ENCODE assay signal across 8 cellular contexts in genomic region chr9:105299190-105299854, GRCh38. TPM values are rescaled to one million over a fixed set of nuclear protein-coding genes. Genes with fewer than 3 reads are reported as not detected.
DNase-seq lines count a peak whose midpoint lies in the region.

No MANE protein-coding gene starts in this region.

- no peaks in the 10 kb centered on the region for H3K36me3 ChIP-seq in MG63
- peaks cover 6 to 27% of the 10 kb centered on the region in 2 donors for H3K36me3 ChIP-seq in muscle layer of duodenum (ENCODE audit: control insufficient read depth in 1 of 2, insufficient read depth in 2 of 2, low read length in 2 of 2)
- H3K36me3 ChIP-seq in H7 (replicated peaks; ENCODE audit: control insufficient read depth, insufficient read depth, low read length) = peaks cover 2% of the 10 kb centered on the region; the same call in 1 of the 2 replicates

- H3K36me3 Mint-ChIP-seq in dendritic cell treated with granulocyte-macrophage colony-stimulating factor and Interleukin-4, amounts not matched to agents 40 ng/mL and 50 ng/mL, for 4 days (ENCODE audit: low read depth) = peaks cover 68% of the 10 kb centered on the region

- H3K4me3 Mint-ChIP-seq in dendritic cell treated with granulocyte-macrophage colony-stimulating factor and Interleukin-4, amounts not matched to agents 40 ng/mL and 50 ng/mL, for 4 days = no peak overlapping the region

- H3K4me1 Mint-ChIP-seq in dendritic cell treated with granulocyte-macrophage colony-stimulating factor and Interleukin-4, amounts not matched to agents 40 ng/mL and 50 ng/mL, for 4 days (ENCODE audit: low read depth) = peaks cover 80% of the 10 kb centered on the region

- H3K27ac ChIP-seq in muscle layer of duodenum (ENCODE audit: low read length) = peak overlapping the region; percentile 10

- H3K27me3 ChIP-seq in MG63 (no peaks in the 10 kb centered on the region), muscle layer of duodenum (ENCODE audit: low read depth, low read length) (no peaks in the 10 kb centered on the region), H7 (ENCODE audit: control insufficient read depth, insufficient read depth, low read length) (no peaks in the 10 kb centered on the region)

- no peaks in the 10 kb centered on the region for H3K4me1 ChIP-seq in muscle layer of duodenum (ENCODE audit: control insufficient read depth in 1 of 2, insufficient read depth in 2 of 2, low read length in 2 of 2)

- no peaks in the 10 kb centered on the region for H3K27me3 Mint-ChIP-seq in dendritic cell treated with granulocyte-macrophage colony-stimulating factor and Interleukin-4, amounts not matched to agents 40 ng/mL and 50 ng/mL, for 4 days

- H3K9me3 ChIP-seq in MG63 = no peaks in the 10 kb centered on the region
- H3K9me3 ChIP-seq in muscle layer of duodenum (ENCODE audit: control insufficient read depth in 1 of 2, low read length in 2 of 2) = no peaks in the 10 kb centered on the region

- DNase-seq in COLO829 (ENCODE audit: low spot score) (peak; percentile 95), MG63 (peak; percentile 49), SW480 (ENCODE audit: low spot score) (no peak), H7 (no peak), AML-193 (lab: John Stamatoyannopoulos, UW) (no peak), posterior cingulate gyrus (no peak)

- H3K9me3 Mint-ChIP-seq in dendritic cell treated with granulocyte-macrophage colony-stimulating factor and Interleukin-4, amounts not matched to agents 40 ng/mL and 50 ng/mL, for 4 days = no peaks in the 10 kb centered on the region

- H3K4me3 ChIP-seq in MG63 (no peak overlapping the region), muscle layer of duodenum (ENCODE audit: low read depth in 1 of 2, low read length in 2 of 2) (no peak overlapping the region), H7 (ENCODE audit: insufficient read depth, low read depth, low read length) (no peak overlapping the region)

- peak overlapping the region; percentile 74 for H3K27ac Mint-ChIP-seq in dendritic cell treated with granulocyte-macrophage colony-stimulating factor and Interleukin-4, amounts not matched to agents 40 ng/mL and 50 ng/mL, for 4 days

- intact Hi-C loops in dendritic cell treated with granulocyte-macrophage colony-stimulating factor and Interleukin-4, amounts not matched to agents 40 ng/mL and 50 ng/mL, for 4 days (cut with micrococcal nuclease) = no loop called here
- intact Hi-C loops in posterior cingulate gyrus (cut with DNase I) = no loop called here

RNA-seq across cellular contexts. Expression of gene SLC44A1, which starts 54.9 kb away (rescaled TPM):
- 13.3 and 26.6 TPM in 2 replicates for total RNA-seq in MG63 (2014; rRNA removed; shearing (Covaris generic); ENCODE audit: low replicate concordance)
- 30.8 and 35.8 TPM in 2 replicates for total RNA-seq in H7 (2014; rRNA removed; shearing (Covaris generic))

Comparison
In these comparisons a context has a peak if more than half of its experiments do, and no peak if none do; other contexts are left out.
1. DNase-seq: peak in COLO829 (single experiment) and MG63 (single experiment); none in SW480 (single experiment), H7 (single experiment), AML-193 (0 of 2) and posterior cingulate gyrus (0 of 10).